Comparison of ENCODE assay signal across 33 cellular contexts in genomic region chr1:51071291-51071690, GRCh38. TPM values are rescaled to one million over a fixed set of nuclear protein-coding genes. Genes with fewer than 3 reads are reported as not detected.
"Had no signal": no experiment of that assay in that cellular context is flagged by ENCODE, and none has a peak within 500 bp of the region (broad histone marks: within the 10 kb centered on the region; RNA-seq: fewer than 3 reads in every experiment).

No MANE protein-coding gene starts in this region.

- H3K36me3 ChIP-seq: heart left ventricle, transverse colon had no signal

- H3K4me1 Mint-ChIP-seq: activated naive CD8-positive, alpha-beta T cell treated with anti-CD3 and anti-CD28 coated beads for 36 hours; nephron progenitor cell; stimulated activated naive B cell treated with anti-CD40 and anti-IgM and Interleukin-4, amounts not matched to agents 10 μg/mL and 1 μg/mL and 100 μg/mL, for 72 hours; T-cell had no signal

- H3K4me3 Mint-ChIP-seq: activated naive CD8-positive, alpha-beta T cell treated with anti-CD3 and anti-CD28 coated beads for 36 hours; activated T-cell treated with anti-CD3 and anti-CD28 coated beads, Interleukin-2, amount 50 U/mL, for 4 hours; dendritic cell treated with granulocyte-macrophage colony-stimulating factor and Interleukin-4, amounts not matched to agents 40 ng/mL and 50 ng/mL, for 4 days; nephron progenitor cell; stimulated activated naive B cell treated with anti-CD40 and anti-IgM and Interleukin-4, amounts not matched to agents 10 μg/mL and 1 μg/mL and 100 μg/mL, for 72 hours; T-cell; T-helper 2 cell treated with Interferon-gamma antibody and Interleukin-4, amounts not matched to agents 5 μg/mL and 100 μg/mL, for 36 hours had no signal

- H3K9me3 ChIP-seq: heart left ventricle, mucosa of descending colon, transverse colon had no signal

- H3K27me3 ChIP-seq: heart left ventricle had no signal

- H3K4me3 ChIP-seq: heart left ventricle, mucosa of descending colon, smooth muscle cell, transverse colon had no signal

- H3K27ac Mint-ChIP-seq: activated naive CD8-positive, alpha-beta T cell treated with anti-CD3 and anti-CD28 coated beads for 36 hours; activated T-helper 2 cell treated with anti-CD3 and anti-CD28 coated beads, Interferon-gamma antibody, Interleukin-2, Interleukin-4, amounts not matched to agents 10 μg/mL and 5 μg/mL and 100 μg/mL, durations not matched to agents 14 hours and 24 hours and 36 hours; dendritic cell treated with granulocyte-macrophage colony-stimulating factor and Interleukin-4, amounts not matched to agents 40 ng/mL and 50 ng/mL, for 4 days; nephron progenitor cell; stimulated activated naive B cell treated with anti-CD40 and anti-IgM and Interleukin-4, amounts not matched to agents 10 μg/mL and 1 μg/mL and 100 μg/mL, for 72 hours; T-cell; T-helper 2 cell treated with Interferon-gamma antibody and Interleukin-4, amounts not matched to agents 5 μg/mL and 100 μg/mL, for 36 hours had no signal

- H3K4me2 ChIP-seq: smooth muscle cell had no signal

- H2AFZ ChIP-seq: parathyroid adenoma had no signal

- H3K27ac ChIP-seq: heart left ventricle, parathyroid adenoma, transverse colon had no signal

- H3K36me3 Mint-ChIP-seq: activated naive CD8-positive, alpha-beta T cell treated with anti-CD3 and anti-CD28 coated beads for 36 hours; stimulated activated naive B cell treated with anti-CD40 and anti-IgM and Interleukin-4, amounts not matched to agents 10 μg/mL and 1 μg/mL and 100 μg/mL, for 72 hours; T-cell had no signal

- FAIRE-seq: endometrium, islet of Langerhans, TTC549, urothelium cell line had no signal

- H3K9ac ChIP-seq: parathyroid adenoma had no signal

- H3K79me2 ChIP-seq: parathyroid adenoma had no signal

- H3K9me3 Mint-ChIP-seq: activated naive CD8-positive, alpha-beta T cell treated with anti-CD3 and anti-CD28 coated beads for 36 hours; activated T-cell treated with anti-CD3 and anti-CD28 coated beads, Interleukin-2, amount 50 U/mL, for 4 hours; activated T-helper 2 cell treated with anti-CD3 and anti-CD28 coated beads, Interferon-gamma antibody, Interleukin-2, Interleukin-4, amounts not matched to agents 10 μg/mL and 5 μg/mL and 100 μg/mL, durations not matched to agents 14 hours and 24 hours and 36 hours; dendritic cell treated with granulocyte-macrophage colony-stimulating factor and Interleukin-4, amounts not matched to agents 40 ng/mL and 50 ng/mL, for 4 days; nephron progenitor cell; stimulated activated naive B cell treated with anti-CD40 and anti-IgM and Interleukin-4, amounts not matched to agents 10 μg/mL and 1 μg/mL and 100 μg/mL, for 72 hours; T-cell; T-helper 2 cell treated with Interferon-gamma antibody and Interleukin-4, amounts not matched to agents 5 μg/mL and 100 μg/mL, for 36 hours had no signal

- H3K4me1 ChIP-seq: heart left ventricle, parathyroid adenoma, transverse colon had no signal

- DNase-seq: activated CD4-positive, alpha-beta T cell treated with anti-CD3 and anti-CD28 coated beads for 1 hour; activated CD4-positive, alpha-beta T cell treated with anti-CD3 and anti-CD28 coated beads, Interleukin-2, amount 50 U/mL, for 4 hours; activated CD8-positive, alpha-beta memory T cell treated with anti-CD3 and anti-CD28 coated beads, Interleukin-2, amount 50 U/mL, for 48 hours; activated naive CD4-positive, alpha-beta T cell; activated naive CD8-positive, alpha-beta T cell treated with anti-CD3 and anti-CD28 coated beads for 36 hours; activated T-cell treated with anti-CD3 and anti-CD28 coated beads, Interleukin-2, amount 50 U/mL, for 4 hours; amniotic stem cell; effector CD4-positive, alpha-beta T cell; heart left ventricle; left cardiac atrium; mesendoderm; nephron progenitor cell; stimulated activated CD4-positive, alpha-beta T cell treated with anti-CD3 and anti-CD28 coated beads, Interleukin-15, amount 100 ng/mL, for 24 hours; stimulated activated CD8-positive, alpha-beta memory T cell treated with anti-CD3 and anti-CD28 coated beads, Interleukin-4, amount 100 ng/mL, for 48 hours; stimulated activated naive B cell treated with anti-CD40 and anti-IgM and Interleukin-4, amounts not matched to agents 10 μg/mL and 1 μg/mL and 100 μg/mL, for 72 hours; T-cell had no signal

- ATAC-seq: activated T-cell treated with anti-CD3 and anti-CD28 coated beads, Interleukin-2, amount 50 U/mL, for 4 hours; heart left ventricle; left cardiac atrium; sciatic nerve; stimulated activated naive B cell treated with anti-CD40 and anti-IgM and Interleukin-4, amounts not matched to agents 10 μg/mL and 1 μg/mL and 100 μg/mL, for 72 hours; T-cell had no signal

RNA-seq across cellular contexts. Expression of gene C1orf185, which starts 30.7 kb away (rescaled TPM):
- total RNA-seq: activated CD8-positive, alpha-beta memory T cell treated with anti-CD3 and anti-CD28 coated beads for 36 hours; activated naive CD8-positive, alpha-beta T cell treated with anti-CD3 and anti-CD28 coated beads for 36 hours; activated T-cell treated with anti-CD3 and anti-CD28 coated beads, Interleukin-2, amount 50 U/mL, for 4 hours; activated T-helper 2 cell treated with anti-CD3 and anti-CD28 coated beads, Interferon-gamma antibody, Interleukin-2, Interleukin-4, amounts not matched to agents 10 μg/mL and 5 μg/mL and 100 μg/mL, durations not matched to agents 14 hours and 24 hours and 36 hours; cardiac septum; esophagus mucosa; heart left ventricle; left cardiac atrium; liver; mucosa of descending colon; sciatic nerve; smooth muscle cell; T-cell; temporal lobe; transverse colon had no signal
- polyA plus RNA-seq: heart left ventricle, liver, smooth muscle cell had no signal
